In genomic region chr10:6617319-6618076, GRCh38 we compare ENCODE assay signal across 21 cellular contexts. TPM values are rescaled to one million over a fixed set of nuclear protein-coding genes. Genes with fewer than 3 reads are reported as not detected.
"Had no signal": no experiment of that assay in that cellular context is flagged by ENCODE, and none has a peak within 500 bp of the region (broad histone marks: within the 10 kb centered on the region; RNA-seq: fewer than 3 reads in every experiment).

No MANE protein-coding gene starts in this region.

- DNase-seq: activated B cell treated with CpG ODN at 0.5 μM for 24 hours; activated effector memory CD4-positive, alpha-beta T cell treated with anti-CD3 and anti-CD28 coated beads, Interleukin-2, amount 50 U/mL, for 16 hours; aorta; brain microvascular endothelial cell; central memory CD4-positive, alpha-beta T cell; dorsolateral prefrontal cortex; foreskin fibroblast; glutamatergic neuron; hippocampal formation; left cardiac atrium; mesendoderm; naive thymus-derived CD4-positive, alpha-beta T cell; substantia nigra; T-helper 9 cell; tibial artery had no signal

- H3K27me3 Mint-ChIP-seq: naive thymus-derived CD4-positive, alpha-beta T cell had no signal

- FAIRE-seq: colon, islet of Langerhans had no signal

- H3K4me3 Mint-ChIP-seq: activated B cell treated with CpG ODN at 0.5 μM for 24 hours, neural progenitor cell had no signal

- H3K4me1 Mint-ChIP-seq: activated B cell treated with CpG ODN at 0.5 μM for 24 hours had no signal

- H3K27ac Mint-ChIP-seq: activated B cell treated with CpG ODN at 0.5 μM for 24 hours, neural progenitor cell, progenitor cell of endocrine pancreas had no signal

- ATAC-seq: left cardiac atrium; naive thymus-derived CD4-positive, alpha-beta T cell had no signal

- H3K9me3 Mint-ChIP-seq: activated B cell treated with CpG ODN at 0.5 μM for 24 hours had no signal

- H3K36me3 Mint-ChIP-seq: neural progenitor cell had no signal

RNA-seq across cellular contexts. Expression of gene PRKCQ, which starts 37.4 kb away (rescaled TPM):
- total RNA-seq: osteoblast, SJSA1 had no signal
